In genomic region chr3:132981746-132982145, GRCh38 we compare ENCODE assay signal across 22 cellular contexts. TPM values are rescaled to one million over a fixed set of nuclear protein-coding genes. Genes with fewer than 3 reads are reported as not detected.
"Had no signal": no experiment of that assay in that cellular context is flagged by ENCODE, and none has a peak within 500 bp of the region (broad histone marks: within the 10 kb centered on the region; RNA-seq: fewer than 3 reads in every experiment).

No MANE protein-coding gene starts in this region.

- ATAC-seq: activated naive CD8-positive, alpha-beta T cell treated with anti-CD3 and anti-CD28 coated beads, Interleukin-2, amount 50 U/mL, for 24 hours; activated T-cell treated with anti-CD3 and anti-CD28 coated beads, Interleukin-2, amount 50 U/mL, for 72 hours; body of pancreas; left cardiac atrium; T-helper 17 cell; upper lobe of right lung had no signal

- H3K36me3 ChIP-seq: spleen, upper lobe of right lung had no signal

- H3K4me1 ChIP-seq: body of pancreas, spleen, upper lobe of right lung had no signal

- DNase-seq: activated CD4-positive, alpha-beta memory T cell treated with anti-CD3 and anti-CD28 coated beads, Interleukin-2, amount 10 ng/mL, durations not matched to agents 7 days and 5 days; activated CD4-positive, alpha-beta T cell treated with anti-CD3 and anti-CD28 coated beads, Interleukin-2, amount 10 ng/mL, durations not matched to agents 24 days and 14 days; activated effector memory CD4-positive, alpha-beta T cell treated with anti-CD3 and anti-CD28 coated beads, Interleukin-2, amount 50 U/mL, for 16 hours; activated naive CD4-positive, alpha-beta T cell treated with anti-CD3 and anti-CD28 coated beads, Interleukin-2, amount 10 ng/mL, durations not matched to agents 7 days and 5 days; activated naive CD8-positive, alpha-beta T cell treated with anti-CD3 and anti-CD28 coated beads, Interleukin-2, amount 50 U/mL, for 24 hours; activated T-cell treated with anti-CD3 and anti-CD28 coated beads, Interleukin-2, amount 50 U/mL, for 72 hours; body of pancreas; effector CD4-positive, alpha-beta T cell; foreskin melanocyte; hypothalamus; islet precursor cell; left cardiac atrium; nephron progenitor cell; occipital lobe; posterior cingulate gyrus; spleen; stimulated activated CD4-positive, alpha-beta T cell treated with anti-CD3 and anti-CD28 coated beads, Interleukin-4, amount 100 ng/mL, for 1 hour; stimulated activated naive CD4-positive, alpha-beta T cell treated with Interleukin-2 at 50 U/mL for 16 hours; SW 1271; T-helper 17 cell; upper lobe of right lung had no signal

- H3K4me3 ChIP-seq: body of pancreas, spleen, upper lobe of right lung had no signal

- H3K9me3 ChIP-seq: body of pancreas, upper lobe of right lung had no signal

- H3K27me3 ChIP-seq: body of pancreas, spleen, upper lobe of right lung had no signal

- H3K27ac ChIP-seq: body of pancreas, spleen, upper lobe of right lung had no signal

RNA-seq across cellular contexts. Expression of gene TMEM108, which starts 56.4 kb away (rescaled TPM):
- total RNA-seq: activated CD4-positive, alpha-beta memory T cell treated with anti-CD3 and anti-CD28 coated beads, Interleukin-2, amount 10 ng/mL, durations not matched to agents 7 days and 5 days; activated CD4-positive, alpha-beta T cell treated with anti-CD3 and anti-CD28 coated beads, Interleukin-2, amount 10 ng/mL, durations not matched to agents 24 days and 14 days; liver had no signal
